Comparison of ENCODE assay signal across 31 cellular contexts in genomic region chr1:63740432-63740831, GRCh38. TPM values are rescaled to one million over a fixed set of nuclear protein-coding genes. Genes with fewer than 3 reads are reported as not detected.
"Had no signal": no experiment of that assay in that cellular context is flagged by ENCODE, and none has a peak within 500 bp of the region (broad histone marks: within the 10 kb centered on the region; RNA-seq: fewer than 3 reads in every experiment).

No MANE protein-coding gene starts in this region.

- H3K4me1 ChIP-seq: adrenal gland, body of pancreas, breast epithelium had no signal

- H3K36me3 ChIP-seq: adrenal gland, brain microvascular endothelial cell, breast epithelium, cardiac muscle cell had no signal

- DNase-seq: activated B cell treated with CpG ODN at 0.5 μM for 24 hours; activated CD4-positive, alpha-beta memory T cell treated with anti-CD3 and anti-CD28 coated beads, Interleukin-2, amount 10 ng/mL, durations not matched to agents 7 days and 5 days; activated CD4-positive, alpha-beta T cell treated with anti-CD3 and anti-CD28 coated beads for 48 hours; activated CD4-positive, alpha-beta T cell treated with anti-CD3 and anti-CD28 coated beads, Interleukin-2, amount 10 ng/mL, durations not matched to agents 7 days and 5 days; activated CD4-positive, alpha-beta T cell treated with anti-CD3 and anti-CD28 coated beads, Interleukin-2, amount 50 U/mL, for 48 hours; activated CD4-positive, CD25-positive, alpha-beta regulatory T cell treated with anti-CD3 and anti-CD28 coated beads, Interleukin-2, amount 50 U/mL, for 72 hours; activated CD8-positive, alpha-beta memory T cell treated with anti-CD3 and anti-CD28 coated beads for 24 hours; activated CD8-positive, alpha-beta memory T cell treated with anti-CD3 and anti-CD28 coated beads, Interleukin-2, amount 10 ng/mL, durations not matched to agents 7 days and 5 days; activated CD8-positive, alpha-beta memory T cell treated with anti-CD3 and anti-CD28 coated beads, Interleukin-2, amount 50 U/mL, for 48 hours; activated CD8-positive, alpha-beta T cell treated with anti-CD3 and anti-CD28 coated beads, Interleukin-2, amount 10 ng/mL, durations not matched to agents 7 days and 5 days; activated effector memory CD4-positive, alpha-beta T cell treated with Interleukin-2 at 50 U/mL for 16 hours; activated gamma-delta T cell; activated naive CD4-positive, alpha-beta T cell treated with anti-CD3 and anti-CD28 coated beads, Interleukin-2, amount 10 ng/mL, durations not matched to agents 7 days and 5 days; activated naive CD4-positive, alpha-beta T cell treated with Interleukin-2 at 50 U/mL for 16 hours; activated naive CD8-positive, alpha-beta T cell treated with anti-CD3 and anti-CD28 coated beads for 36 hours; activated T-cell treated with anti-CD3 and anti-CD28 coated beads, Interleukin-2, amount 50 U/mL, for 24 hours; activated T-cell treated with anti-CD3 and anti-CD28 coated beads, Interleukin-2, amount 50 U/mL, for 48 hours; adrenal gland; amniotic stem cell; aorta; body of pancreas; brain microvascular endothelial cell; caudate nucleus; cerebellar nuclear complex; T-helper 1 cell; T-helper 2 cell; T-helper 9 cell had no signal

- ATAC-seq: activated CD8-positive, alpha-beta memory T cell treated with anti-CD3 and anti-CD28 coated beads, Interleukin-2, amount 10 ng/mL, durations not matched to agents 7 days and 5 days; activated CD8-positive, alpha-beta T cell treated with anti-CD3 and anti-CD28 coated beads, Interleukin-2, amount 10 ng/mL, durations not matched to agents 7 days and 5 days; activated naive CD4-positive, alpha-beta T cell treated with anti-CD3 and anti-CD28 coated beads, Interleukin-2, amount 50 U/mL, for 72 hours; body of pancreas had no signal

- H3K9me3 ChIP-seq: body of pancreas, breast epithelium had no signal

- H3K27me3 ChIP-seq: adrenal gland, body of pancreas, brain microvascular endothelial cell, breast epithelium, cardiac muscle cell had no signal

- H3K27ac ChIP-seq: adrenal gland, body of pancreas, brain microvascular endothelial cell, breast epithelium, cardiac muscle cell, VCaP had no signal

- H3K4me3 ChIP-seq: adrenal gland, body of pancreas, breast epithelium, cardiac muscle cell had no signal

RNA-seq across cellular contexts. Expression of gene ROR1, which starts 33.4 kb away (rescaled TPM):
- total RNA-seq: activated CD4-positive, alpha-beta T cell treated with anti-CD3 and anti-CD28 coated beads, Interleukin-2, amount 10 ng/mL, durations not matched to agents 7 days and 5 days; activated CD8-positive, alpha-beta memory T cell treated with anti-CD3 and anti-CD28 coated beads, Interleukin-2, amount 10 ng/mL, durations not matched to agents 7 days and 5 days; activated CD8-positive, alpha-beta T cell treated with anti-CD3 and anti-CD28 coated beads, Interleukin-2, amount 10 ng/mL, durations not matched to agents 7 days and 5 days; activated naive CD8-positive, alpha-beta T cell treated with anti-CD3 and anti-CD28 coated beads for 36 hours had no signal
